Comparison of ENCODE assay signal across 2 cellular contexts in genomic region chr4:154491731-154492249, GRCh38.
TF ChIP-seq lines count a peak whose summit lies in the region.

A gene with protein sequence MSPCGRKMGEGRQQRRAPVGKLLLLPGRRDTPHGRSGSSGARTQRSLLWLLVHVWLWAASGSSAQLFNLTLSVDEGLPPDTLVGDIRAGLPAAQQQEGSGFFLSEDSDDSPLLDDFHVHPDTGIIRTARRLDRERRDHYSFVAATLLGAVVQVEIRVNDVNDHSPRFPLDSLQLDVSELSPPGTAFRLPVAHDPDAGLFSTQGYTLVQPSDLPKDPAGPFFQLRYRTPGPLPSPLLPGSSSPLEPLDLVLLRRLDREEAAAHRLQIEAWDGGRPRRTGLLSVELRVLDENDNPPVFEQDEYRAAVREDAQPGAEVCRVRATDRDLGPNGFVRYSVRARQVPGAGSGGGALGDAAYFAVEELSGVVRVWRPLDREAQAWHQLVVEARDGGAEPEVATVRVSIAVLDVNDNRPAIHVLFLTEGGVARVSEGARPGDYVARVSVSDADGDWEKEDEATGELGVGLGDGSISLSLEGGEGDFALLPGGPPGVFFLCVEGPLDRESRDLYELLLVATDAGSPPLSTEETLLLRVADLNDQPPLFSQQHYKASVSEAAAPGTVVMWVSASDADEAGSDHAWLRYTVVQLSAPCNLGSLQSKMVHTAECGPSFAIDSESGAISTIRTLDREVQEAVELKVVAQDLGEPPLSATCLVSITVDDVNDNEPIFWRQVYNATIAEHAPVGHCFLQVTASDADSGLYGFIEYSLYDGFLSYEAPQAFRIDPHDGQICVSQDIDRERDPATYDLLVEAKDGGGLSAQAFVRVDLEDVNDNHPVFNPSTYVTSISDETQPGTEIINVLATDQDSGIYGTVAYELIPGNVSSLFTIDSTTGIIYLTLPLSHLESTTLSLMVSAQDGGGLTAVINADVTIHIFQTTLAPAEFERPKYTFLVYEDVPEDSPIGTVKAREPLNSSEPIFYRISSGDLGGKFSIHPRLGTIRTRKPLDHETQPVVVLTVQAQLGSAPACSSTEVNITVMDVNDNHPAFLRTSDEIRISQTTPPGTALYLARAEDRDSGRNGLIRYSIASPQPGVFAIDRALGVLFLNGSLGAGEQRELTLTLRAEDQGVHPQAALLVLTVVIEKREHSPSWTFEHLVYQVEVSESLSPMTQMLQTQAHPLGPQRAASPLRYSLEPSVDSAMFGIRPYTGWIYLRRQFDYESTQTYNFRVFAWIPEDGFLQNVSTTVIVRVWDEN (N-terminal part only) (minus strand): TSS chr4:154491799. CDS start chr4:154491355, 444 bp downstream.

TF ChIP-seq in HEK293, 187 proteins besides CTCF, POLR2A, EP300 and RAD21 (continued from another document and continues in another):
- TF ChIP-seq, protein P1, sequence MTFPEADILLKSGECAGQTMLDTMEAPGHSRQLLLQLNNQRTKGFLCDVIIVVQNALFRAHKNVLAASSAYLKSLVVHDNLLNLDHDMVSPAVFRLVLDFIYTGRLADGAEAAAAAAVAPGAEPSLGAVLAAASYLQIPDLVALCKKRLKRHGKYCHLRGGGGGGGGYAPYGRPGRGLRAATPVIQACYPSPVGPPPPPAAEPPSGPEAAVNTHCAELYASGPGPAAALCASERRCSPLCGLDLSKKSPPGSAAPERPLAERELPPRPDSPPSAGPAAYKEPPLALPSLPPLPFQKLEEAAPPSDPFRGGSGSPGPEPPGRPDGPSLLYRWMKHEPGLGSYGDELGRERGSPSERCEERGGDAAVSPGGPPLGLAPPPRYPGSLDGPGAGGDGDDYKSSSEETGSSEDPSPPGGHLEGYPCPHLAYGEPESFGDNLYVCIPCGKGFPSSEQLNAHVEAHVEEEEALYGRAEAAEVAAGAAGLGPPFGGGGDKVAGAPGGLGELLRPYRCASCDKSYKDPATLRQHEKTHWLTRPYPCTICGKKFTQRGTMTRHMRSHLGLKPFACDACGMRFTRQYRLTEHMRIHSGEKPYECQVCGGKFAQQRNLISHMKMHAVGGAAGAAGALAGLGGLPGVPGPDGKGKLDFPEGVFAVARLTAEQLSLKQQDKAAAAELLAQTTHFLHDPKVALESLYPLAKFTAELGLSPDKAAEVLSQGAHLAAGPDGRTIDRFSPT (tag by site-specific recombination; IDR thresholded peaks at IDR 0.05): peak; percentile 24; the same call in 1 of the 2 replicates
- TF ChIP-seq ZSCAN23 (tag by site-specific recombination; IDR thresholded peaks at IDR 0.05) (no peak), GLIS2 (tag by site-specific recombination; IDR thresholded peaks at IDR 0.05) (peak; percentile 45; the same call in 1 of the 2 replicates), ZNF529 (tag by site-specific recombination; IDR thresholded peaks at IDR 0.05; ENCODE audit: insufficient replicate concordance) (no peak), ZNF610 (tag by site-specific recombination; IDR thresholded peaks at IDR 0.05; ENCODE audit: borderline replicate concordance) (peak; percentile 61; the same call in 1 of the 2 replicates), ZBTB48 (tag by site-specific recombination; IDR thresholded peaks at IDR 0.05) (peak; percentile 78), ZNF341 (tag by site-specific recombination; IDR thresholded peaks at IDR 0.05; ENCODE audit: low read depth) (peak; percentile 72), ZNF76 (tag by site-specific recombination; IDR thresholded peaks at IDR 0.05; ENCODE audit: borderline replicate concordance, low read depth) (0 out of 2 replicates have a peak, but pooled peaks have one; percentile 19), ZNF596 (tag by site-specific recombination; IDR thresholded peaks at IDR 0.05) (no peak), ZNF645 (tag by site-specific recombination; IDR thresholded peaks at IDR 0.05) (no peak), ZNF24 (tag by site-specific recombination; IDR thresholded peaks at IDR 0.05) (0 out of 2 replicates have a peak, but pooled peaks have one; percentile 41), SP2 (tag by site-specific recombination; IDR thresholded peaks at IDR 0.05) (peak; percentile 36), ZFP69B (tag by site-specific recombination; IDR thresholded peaks at IDR 0.05) (no peak), KLF17 (tag by site-specific recombination; IDR thresholded peaks at IDR 0.05) (peak; percentile 71), ZNF248 (tag by site-specific recombination; IDR thresholded peaks at IDR 0.05) (no peak), KLF1 (tag by site-specific recombination; IDR thresholded peaks at IDR 0.05) (peak; percentile 53), GLIS1 (tag by site-specific recombination; IDR thresholded peaks at IDR 0.05) (peak; percentile 28; the same call in 1 of the 2 replicates)
- TF ChIP-seq, protein P2, sequence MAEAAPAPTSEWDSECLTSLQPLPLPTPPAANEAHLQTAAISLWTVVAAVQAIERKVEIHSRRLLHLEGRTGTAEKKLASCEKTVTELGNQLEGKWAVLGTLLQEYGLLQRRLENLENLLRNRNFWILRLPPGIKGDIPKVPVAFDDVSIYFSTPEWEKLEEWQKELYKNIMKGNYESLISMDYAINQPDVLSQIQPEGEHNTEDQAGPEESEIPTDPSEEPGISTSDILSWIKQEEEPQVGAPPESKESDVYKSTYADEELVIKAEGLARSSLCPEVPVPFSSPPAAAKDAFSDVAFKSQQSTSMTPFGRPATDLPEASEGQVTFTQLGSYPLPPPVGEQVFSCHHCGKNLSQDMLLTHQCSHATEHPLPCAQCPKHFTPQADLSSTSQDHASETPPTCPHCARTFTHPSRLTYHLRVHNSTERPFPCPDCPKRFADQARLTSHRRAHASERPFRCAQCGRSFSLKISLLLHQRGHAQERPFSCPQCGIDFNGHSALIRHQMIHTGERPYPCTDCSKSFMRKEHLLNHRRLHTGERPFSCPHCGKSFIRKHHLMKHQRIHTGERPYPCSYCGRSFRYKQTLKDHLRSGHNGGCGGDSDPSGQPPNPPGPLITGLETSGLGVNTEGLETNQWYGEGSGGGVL (tag by site-specific recombination; IDR thresholded peaks at IDR 0.05): peak; percentile 59; the same call in 1 of the 2 replicates
- TF ChIP-seq, protein P3, sequence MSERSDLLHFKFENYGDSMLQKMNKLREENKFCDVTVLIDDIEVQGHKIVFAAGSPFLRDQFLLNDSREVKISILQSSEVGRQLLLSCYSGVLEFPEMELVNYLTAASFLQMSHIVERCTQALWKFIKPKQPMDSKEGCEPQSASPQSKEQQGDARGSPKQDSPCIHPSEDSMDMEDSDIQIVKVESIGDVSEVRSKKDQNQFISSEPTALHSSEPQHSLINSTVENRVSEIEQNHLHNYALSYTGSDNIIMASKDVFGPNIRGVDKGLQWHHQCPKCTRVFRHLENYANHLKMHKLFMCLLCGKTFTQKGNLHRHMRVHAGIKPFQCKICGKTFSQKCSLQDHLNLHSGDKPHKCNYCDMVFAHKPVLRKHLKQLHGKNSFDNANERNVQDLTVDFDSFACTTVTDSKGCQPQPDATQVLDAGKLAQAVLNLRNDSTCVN (tag by site-specific recombination; optimal IDR thresholded peaks at IDR 0.05): peak; percentile 62

TF ChIP-seq in HepG2, 621 proteins besides CTCF, POLR2A, EP300 and RAD21 (continued from another document and continues in another):
- no peak for TF ChIP-seq ZBTB34 (CRISPR knock-in tag; IDR thresholded peaks at IDR 0.05)
- no peak for TF ChIP-seq ZNF670 (CRISPR knock-in tag; IDR thresholded peaks at IDR 0.05; ENCODE audit: borderline replicate concordance)
- no peak for TF ChIP-seq GMEB1 (CRISPR knock-in tag; IDR thresholded peaks at IDR 0.05; ENCODE audit: borderline replicate concordance)
- peak; percentile 18; the same call in 1 of the 2 replicates for TF ChIP-seq RARA (CRISPR knock-in tag; IDR thresholded peaks at IDR 0.05)
- no peak for TF ChIP-seq ZNF614 (CRISPR knock-in tag; IDR thresholded peaks at IDR 0.05; ENCODE audit: borderline replicate concordance)
- TF ChIP-seq HDAC1 (CRISPR knock-in tag; IDR thresholded peaks at IDR 0.05): peak; percentile 52
- TF ChIP-seq ZNF772 (CRISPR knock-in tag; IDR thresholded peaks at IDR 0.05): peak; percentile 40; the same call in 1 of the 2 replicates
- TF ChIP-seq MAZ (IDR thresholded peaks at IDR 0.05; ENCODE audit: borderline replicate concordance, low read depth, low read length): peak; percentile 54; the same call in 1 of the 2 replicates
- TF ChIP-seq MAZ (CRISPR knock-in tag; IDR thresholded peaks at IDR 0.05; ENCODE audit: low read depth): peak; percentile 77
- peak; percentile 19; the same call in 1 of the 2 replicates for TF ChIP-seq SNAPC2 (CRISPR knock-in tag; IDR thresholded peaks at IDR 0.05)
- TF ChIP-seq ELF1 (CRISPR knock-in tag; IDR thresholded peaks at IDR 0.05): peak; percentile 51
- TF ChIP-seq ZNF256 (CRISPR knock-in tag; conservative IDR thresholded peaks at IDR 0.05): no peak
- 0 out of 2 replicates have a peak, but pooled peaks have one; percentile 49 for TF ChIP-seq ZNF768 (CRISPR knock-in tag; IDR thresholded peaks at IDR 0.05)
- no peak for TF ChIP-seq ZFP36L1 (CRISPR knock-in tag; IDR thresholded peaks at IDR 0.05)
- 0 out of 2 replicates have a peak, but pooled peaks have one; percentile 14 for TF ChIP-seq NRL (CRISPR knock-in tag; IDR thresholded peaks at IDR 0.05; ENCODE audit: borderline replicate concordance)
- peak; percentile 71; the same call in 1 of the 2 replicates for TF ChIP-seq TBX2 (CRISPR knock-in tag; IDR thresholded peaks at IDR 0.05; ENCODE audit: borderline replicate concordance)
- TF ChIP-seq ZNF343 (CRISPR knock-in tag; IDR thresholded peaks at IDR 0.05): no peak
- TF ChIP-seq, protein P4, sequence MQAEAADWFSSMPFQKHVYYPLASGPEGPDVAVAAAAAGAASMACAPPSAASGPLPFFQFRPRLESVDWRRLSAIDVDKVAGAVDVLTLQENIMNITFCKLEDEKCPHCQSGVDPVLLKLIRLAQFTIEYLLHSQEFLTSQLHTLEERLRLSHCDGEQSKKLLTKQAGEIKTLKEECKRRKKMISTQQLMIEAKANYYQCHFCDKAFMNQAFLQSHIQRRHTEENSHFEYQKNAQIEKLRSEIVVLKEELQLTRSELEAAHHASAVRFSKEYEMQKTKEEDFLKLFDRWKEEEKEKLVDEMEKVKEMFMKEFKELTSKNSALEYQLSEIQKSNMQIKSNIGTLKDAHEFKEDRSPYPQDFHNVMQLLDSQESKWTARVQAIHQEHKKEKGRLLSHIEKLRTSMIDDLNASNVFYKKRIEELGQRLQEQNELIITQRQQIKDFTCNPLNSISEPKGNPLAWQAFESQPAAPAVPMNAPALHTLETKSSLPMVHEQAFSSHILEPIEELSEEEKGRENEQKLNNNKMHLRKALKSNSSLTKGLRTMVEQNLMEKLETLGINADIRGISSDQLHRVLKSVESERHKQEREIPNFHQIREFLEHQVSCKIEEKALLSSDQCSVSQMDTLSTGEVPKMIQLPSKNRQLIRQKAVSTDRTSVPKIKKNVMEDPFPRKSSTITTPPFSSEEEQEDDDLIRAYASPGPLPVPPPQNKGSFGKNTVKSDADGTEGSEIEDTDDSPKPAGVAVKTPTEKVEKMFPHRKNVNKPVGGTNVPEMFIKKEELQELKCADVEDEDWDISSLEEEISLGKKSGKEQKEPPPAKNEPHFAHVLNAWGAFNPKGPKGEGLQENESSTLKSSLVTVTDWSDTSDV (CRISPR knock-in tag; IDR thresholded peaks at IDR 0.05): no peak
- TF ChIP-seq HOXA3 (CRISPR knock-in tag; IDR thresholded peaks at IDR 0.05): peak; percentile 43; the same call in 1 of the 2 replicates
- peak; percentile 57; the same call in 1 of the 2 replicates for TF ChIP-seq HDAC2 (CRISPR knock-in tag; IDR thresholded peaks at IDR 0.05)
- TF ChIP-seq, protein P5, sequence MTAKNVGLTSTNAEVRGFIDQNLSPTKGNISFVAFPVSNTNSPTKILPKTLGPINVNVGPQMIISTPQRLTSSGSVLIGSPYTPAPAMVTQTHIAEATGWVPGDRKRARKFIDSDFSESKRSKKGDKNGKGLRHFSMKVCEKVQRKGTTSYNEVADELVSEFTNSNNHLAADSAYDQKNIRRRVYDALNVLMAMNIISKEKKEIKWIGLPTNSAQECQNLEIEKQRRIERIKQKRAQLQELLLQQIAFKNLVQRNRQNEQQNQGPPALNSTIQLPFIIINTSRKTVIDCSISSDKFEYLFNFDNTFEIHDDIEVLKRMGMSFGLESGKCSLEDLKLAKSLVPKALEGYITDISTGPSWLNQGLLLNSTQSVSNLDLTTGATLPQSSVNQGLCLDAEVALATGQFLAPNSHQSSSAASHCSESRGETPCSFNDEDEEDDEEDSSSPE (CRISPR knock-in tag; IDR thresholded peaks at IDR 0.05): peak; percentile 45; the same call in 1 of the 2 replicates
- no peak for TF ChIP-seq ZNF234 (CRISPR knock-in tag; conservative IDR thresholded peaks at IDR 0.05)
- TF ChIP-seq ZSCAN9 (CRISPR knock-in tag; IDR thresholded peaks at IDR 0.05; ENCODE audit: borderline replicate concordance): no peak
- TF ChIP-seq ETV5 (CRISPR knock-in tag; IDR thresholded peaks at IDR 0.05; ENCODE audit: borderline replicate concordance): peak; percentile 70; the same call in 1 of the 2 replicates
